2 cellular contexts compared by ENCODE assay signal in genomic region chr15:34357653-34358052, GRCh38.
TF ChIP-seq lines count a peak whose summit lies in the region.

No MANE protein-coding gene starts in this region.

TF ChIP-seq in A549, 52 proteins besides CTCF, POLR2A, EP300 and RAD21:
- TF ChIP-seq MYC (IDR thresholded peaks at IDR 0.05; ENCODE audit: borderline replicate concordance, low read length): no peak
- no peak for TF ChIP-seq NR3C1 (IDR thresholded peaks at IDR 0.05)
- TF ChIP-seq, protein P1, sequence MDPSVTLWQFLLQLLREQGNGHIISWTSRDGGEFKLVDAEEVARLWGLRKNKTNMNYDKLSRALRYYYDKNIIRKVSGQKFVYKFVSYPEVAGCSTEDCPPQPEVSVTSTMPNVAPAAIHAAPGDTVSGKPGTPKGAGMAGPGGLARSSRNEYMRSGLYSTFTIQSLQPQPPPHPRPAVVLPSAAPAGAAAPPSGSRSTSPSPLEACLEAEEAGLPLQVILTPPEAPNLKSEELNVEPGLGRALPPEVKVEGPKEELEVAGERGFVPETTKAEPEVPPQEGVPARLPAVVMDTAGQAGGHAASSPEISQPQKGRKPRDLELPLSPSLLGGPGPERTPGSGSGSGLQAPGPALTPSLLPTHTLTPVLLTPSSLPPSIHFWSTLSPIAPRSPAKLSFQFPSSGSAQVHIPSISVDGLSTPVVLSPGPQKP (IDR thresholded peaks at IDR 0.05; ENCODE audit: low read depth, low read length): no peak
- no peak for TF ChIP-seq CHD2 (IDR thresholded peaks at IDR 0.05; ENCODE audit: low read length, partially characterized antibody)
- TF ChIP-seq, protein P2, sequence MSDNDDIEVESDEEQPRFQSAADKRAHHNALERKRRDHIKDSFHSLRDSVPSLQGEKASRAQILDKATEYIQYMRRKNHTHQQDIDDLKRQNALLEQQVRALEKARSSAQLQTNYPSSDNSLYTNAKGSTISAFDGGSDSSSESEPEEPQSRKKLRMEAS (IDR thresholded peaks at IDR 0.05): no peak
- TF ChIP-seq, protein P3, sequence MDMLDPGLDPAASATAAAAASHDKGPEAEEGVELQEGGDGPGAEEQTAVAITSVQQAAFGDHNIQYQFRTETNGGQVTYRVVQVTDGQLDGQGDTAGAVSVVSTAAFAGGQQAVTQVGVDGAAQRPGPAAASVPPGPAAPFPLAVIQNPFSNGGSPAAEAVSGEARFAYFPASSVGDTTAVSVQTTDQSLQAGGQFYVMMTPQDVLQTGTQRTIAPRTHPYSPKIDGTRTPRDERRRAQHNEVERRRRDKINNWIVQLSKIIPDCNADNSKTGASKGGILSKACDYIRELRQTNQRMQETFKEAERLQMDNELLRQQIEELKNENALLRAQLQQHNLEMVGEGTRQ (IDR thresholded peaks at IDR 0.05): no peak
- no peak for TF ChIP-seq HOXA7 (CRISPR knock-in tag; IDR thresholded peaks at IDR 0.05)
- no peak for TF ChIP-seq NFE2L2 (conservative IDR thresholded peaks at IDR 0.05; ENCODE audit: low read length)
- no peak for TF ChIP-seq HOXB13 (CRISPR knock-in tag; IDR thresholded peaks at IDR 0.05; ENCODE audit: low read depth)
- TF ChIP-seq HOXB5 (CRISPR knock-in tag; IDR thresholded peaks at IDR 0.05): no peak
TF ChIP-seq in A549: peak in this region for 0.

TF ChIP-seq in K562, 482 proteins besides CTCF, POLR2A, EP300 and RAD21:
- TF ChIP-seq, protein P4, sequence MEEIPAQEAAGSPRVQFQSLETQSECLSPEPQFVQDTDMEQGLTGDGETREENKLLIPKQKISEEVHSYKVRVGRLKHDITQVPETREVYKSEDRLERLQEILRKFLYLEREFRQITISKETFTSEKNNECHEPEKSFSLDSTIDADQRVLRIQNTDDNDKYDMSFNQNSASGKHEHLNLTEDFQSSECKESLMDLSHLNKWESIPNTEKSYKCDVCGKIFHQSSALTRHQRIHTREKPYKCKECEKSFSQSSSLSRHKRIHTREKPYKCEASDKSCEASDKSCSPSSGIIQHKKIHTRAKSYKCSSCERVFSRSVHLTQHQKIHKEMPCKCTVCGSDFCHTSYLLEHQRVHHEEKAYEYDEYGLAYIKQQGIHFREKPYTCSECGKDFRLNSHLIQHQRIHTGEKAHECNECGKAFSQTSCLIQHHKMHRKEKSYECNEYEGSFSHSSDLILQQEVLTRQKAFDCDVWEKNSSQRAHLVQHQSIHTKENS (CRISPR knock-in tag; IDR thresholded peaks at IDR 0.05): no peak
- TF ChIP-seq CBFA2T3 (IDR thresholded peaks at IDR 0.05) (peak; percentile 71), TEAD2 (tag; IDR thresholded peaks at IDR 0.05) (no peak), TAL1 (IDR thresholded peaks at IDR 0.05) (peak; percentile 44; the same call in 1 of the 2 replicates), MEIS2 (IDR thresholded peaks at IDR 0.05; ENCODE audit: partially characterized antibody) (peak; percentile 93), ARID1B (IDR thresholded peaks at IDR 0.05) (peak; percentile 34; the same call in 1 of the 2 replicates), MECOM (CRISPR knock-in tag; IDR thresholded peaks at IDR 0.05) (peak; percentile 69; the same call in 1 of the 2 replicates), CBFA2T2 (conservative IDR thresholded peaks at IDR 0.05) (peak; percentile 55), TEAD4 (IDR thresholded peaks at IDR 0.05; ENCODE audit: low read length) (0 out of 2 replicates have a peak, but pooled peaks have one; percentile 32), TEAD4 (CRISPR knock-in tag; IDR thresholded peaks at IDR 0.05; ENCODE audit: borderline replicate concordance) (no peak), ZNF23 (CRISPR knock-in tag; IDR thresholded peaks at IDR 0.05) (no peak), PBX2 (CRISPR knock-in tag; IDR thresholded peaks at IDR 0.05; ENCODE audit: low read depth) (no peak), PBX2 (tag; conservative IDR thresholded peaks at IDR 0.05; ENCODE audit: low read depth) (peak; percentile 93), NCOR1 (IDR thresholded peaks at IDR 0.05) (peak; percentile 16; the same call in 1 of the 2 replicates), ZNF217 (CRISPR knock-in tag; IDR thresholded peaks at IDR 0.05) (no peak), E2F1 (CRISPR knock-in tag; IDR thresholded peaks at IDR 0.05) (no peak), ZNF449 (CRISPR knock-in tag; IDR thresholded peaks at IDR 0.05) (no peak), ZNF280B (CRISPR knock-in tag; IDR thresholded peaks at IDR 0.05) (no peak), TCF3 (CRISPR knock-in tag; IDR thresholded peaks at IDR 0.05) (peak; percentile 54), U2AF1 (optimal IDR thresholded peaks at IDR 0.05; ENCODE audit: low read depth, low read length) (no peak), STAT5A (IDR thresholded peaks at IDR 0.05; ENCODE audit: borderline replicate concordance, low read length) (0 out of 2 replicates have a peak, but pooled peaks have one; percentile 10)
- TF ChIP-seq, protein P5, sequence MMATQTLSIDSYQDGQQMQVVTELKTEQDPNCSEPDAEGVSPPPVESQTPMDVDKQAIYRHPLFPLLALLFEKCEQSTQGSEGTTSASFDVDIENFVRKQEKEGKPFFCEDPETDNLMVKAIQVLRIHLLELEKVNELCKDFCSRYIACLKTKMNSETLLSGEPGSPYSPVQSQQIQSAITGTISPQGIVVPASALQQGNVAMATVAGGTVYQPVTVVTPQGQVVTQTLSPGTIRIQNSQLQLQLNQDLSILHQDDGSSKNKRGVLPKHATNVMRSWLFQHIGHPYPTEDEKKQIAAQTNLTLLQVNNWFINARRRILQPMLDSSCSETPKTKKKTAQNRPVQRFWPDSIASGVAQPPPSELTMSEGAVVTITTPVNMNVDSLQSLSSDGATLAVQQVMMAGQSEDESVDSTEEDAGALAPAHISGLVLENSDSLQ (IDR thresholded peaks at IDR 0.05): peak; percentile 62
